17 cellular contexts compared by ENCODE assay signal in the genomic region with DNA sequence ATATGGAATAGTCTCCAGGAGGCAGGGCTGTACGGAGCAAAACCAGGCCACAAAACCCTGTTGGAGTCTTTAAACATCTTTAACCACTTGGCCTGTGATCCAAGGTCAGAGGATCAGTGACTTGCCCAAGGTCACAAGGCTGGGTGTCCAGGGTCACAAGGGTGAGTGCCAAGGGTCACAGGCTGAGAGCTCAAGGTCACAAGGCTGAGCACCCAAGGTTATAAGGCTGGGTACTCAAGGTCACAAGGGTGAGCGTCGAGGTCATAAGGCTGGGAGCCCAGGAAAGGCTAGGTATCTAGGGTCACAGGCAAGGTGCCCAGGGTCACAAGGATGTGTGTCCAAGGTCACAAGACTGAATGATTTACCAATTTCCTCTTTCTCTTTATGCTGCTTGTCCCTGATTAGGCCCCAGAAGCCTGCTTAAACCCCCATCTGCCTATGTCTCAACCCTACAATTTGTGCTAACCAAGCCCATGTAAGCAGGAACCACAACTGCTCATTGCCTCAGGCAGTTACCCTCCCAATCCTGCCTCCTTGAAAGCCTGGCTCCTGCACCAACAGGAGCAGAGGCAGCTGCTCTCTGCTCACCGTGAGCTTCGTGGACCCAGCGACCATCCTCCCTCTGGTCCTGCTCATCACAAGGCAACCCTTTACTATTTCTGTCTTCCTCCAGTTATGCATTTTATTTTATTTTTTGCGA. TPM values are rescaled to one million over a fixed set of nuclear protein-coding genes. Genes with fewer than 3 reads are reported as not detected.
A peak's percentile ranks its signal among the peaks of the same experiment; 100 is the strongest.
DNase-seq lines count a peak whose midpoint lies in the region; ATAC-seq and TF ChIP-seq lines count a peak whose summit lies in the region.
"Had no signal": no experiment of that assay in that cellular context is flagged by ENCODE, and none has a peak within 500 bp of the region (broad histone marks: within the 10 kb centered on the region; RNA-seq: fewer than 3 reads in every experiment).

No MANE protein-coding gene starts in this region.

- H3K9me3 Mint-ChIP-seq in mesothelial cell of epicardium, result peaks cover 19% of the 10 kb centered on the region
- H3K9me3 Mint-ChIP-seq: activated T-helper 1 cell treated with anti-CD3 and anti-CD28 coated beads, Interleukin-12 subunit alpha, Interleukin-12 subunit beta, Interleukin-2, Interleukin-4 antibody, amounts not matched to agents 30 ng/mL and 10 ng/mL and 1 ng/mL, durations not matched to agents 14 hours and 24 hours and 36 hours had no signal

- 0 out of 22 replicates have a peak, but pooled peaks cover 0 to 3% (median 0%) of the 10 kb centered on the region in 11 experiments for H3K36me3 ChIP-seq in BLaER1 treated with 17β-estradiol and CSF1 and Interleukin-3, amounts not matched to agents 10 nM and 100 nM
- peaks cover 12% of the 10 kb centered on the region; the same call in 1 of the 2 replicates for H3K36me3 ChIP-seq in SJCRH30
- H3K36me3 ChIP-seq: adrenal gland, ovary had no signal

- peaks cover 36 to 75% (median 49%) of the 10 kb centered on the region in 10 experiments for H3K4me1 ChIP-seq in BLaER1 treated with 17β-estradiol and CSF1 and Interleukin-3, amounts not matched to agents 10 nM and 100 nM
- H3K4me1 ChIP-seq in SJCRH30, result peaks cover 43% of the 10 kb centered on the region

- peak overlapping the region in 10 of 11 experiments; percentile 2 to 82 (median 30); a peak in 14 of 22 replicates for H3K4me2 ChIP-seq in BLaER1 treated with 17β-estradiol and CSF1 and Interleukin-3, amounts not matched to agents 10 nM and 100 nM

- H3K4me1 Mint-ChIP-seq in mesothelial cell of epicardium, result peaks cover 11% of the 10 kb centered on the region
- H3K4me1 Mint-ChIP-seq: immature natural killer cell had no signal

- no peak overlapping the region for H3K4me3 ChIP-seq in BLaER1 treated with 17β-estradiol and CSF1 and Interleukin-3, amounts not matched to agents 10 nM and 100 nM
- H3K4me3 ChIP-seq in SJCRH30, result no peak overlapping the region
- H3K4me3 ChIP-seq: adrenal gland, gastroesophageal sphincter, ovary had no signal

- peaks cover 3% of the 10 kb centered on the region for H3K36me3 Mint-ChIP-seq in mesothelial cell of epicardium
- H3K36me3 Mint-ChIP-seq: immature natural killer cell had no signal

- H3K27ac ChIP-seq in BLaER1 treated with 17β-estradiol and CSF1 and Interleukin-3, amounts not matched to agents 10 nM and 100 nM, result peak overlapping the region in 7 of 11 experiments; percentile 18 to 67 (median 53); a peak in 11 of 22 replicates
- H3K27ac ChIP-seq in SJCRH30, result peak overlapping the region; percentile 45
- H3K27ac ChIP-seq: ovary had no signal

- H3K27me3 Mint-ChIP-seq in mesothelial cell of epicardium (ENCODE audit: low read depth), result no peaks in the 10 kb centered on the region

- TF ChIP-seq CTCF in mesothelial cell of epicardium (IDR thresholded peaks at IDR 0.05; ENCODE audit: unreplicated experiment), result no peak

- no peak overlapping the region for H3K27ac Mint-ChIP-seq in mesothelial cell of epicardium
- H3K27ac Mint-ChIP-seq: activated T-helper 1 cell treated with anti-CD3 and anti-CD28 coated beads, Interleukin-12 subunit alpha, Interleukin-12 subunit beta, Interleukin-2, Interleukin-4 antibody, amounts not matched to agents 30 ng/mL and 10 ng/mL and 1 ng/mL, durations not matched to agents 14 hours and 24 hours and 36 hours; immature natural killer cell had no signal

- H3K4me3 Mint-ChIP-seq in mesothelial cell of epicardium, result no peak overlapping the region
- H3K4me3 Mint-ChIP-seq: activated T-helper 1 cell treated with anti-CD3 and anti-CD28 coated beads, Interleukin-12 subunit alpha, Interleukin-12 subunit beta, Interleukin-2, Interleukin-4 antibody, amounts not matched to agents 30 ng/mL and 10 ng/mL and 1 ng/mL, durations not matched to agents 14 hours and 24 hours and 36 hours; immature natural killer cell had no signal

- no peaks in the 10 kb centered on the region for H4K20me1 ChIP-seq in BLaER1 treated with 17β-estradiol and CSF1 and Interleukin-3, amounts not matched to agents 10 nM and 100 nM

- peak; percentile 82 for DNase-seq in M059J (ENCODE audit: low read depth)
- peak; percentile 81 to 92 for DNase-seq in SJCRH30
- DNase-seq in myocyte (ENCODE audit: low read depth), result peak; percentile 75
- no peak for DNase-seq in left lobe of liver (ENCODE audit: low spot score)
- DNase-seq in mesothelial cell of epicardium (ENCODE audit: low spot score in 2 of 2, unreplicated experiment in 2 of 2), result no peak
- DNase-seq: adrenal gland; immature natural killer cell; NCI-H1092; NCI-H524 treated with DMSO at 0.1 percent for 48 hours; ovary; stimulated activated CD4-positive, alpha-beta T cell treated with anti-CD3 and anti-CD28 coated beads, Interleukin-12 subunit alpha, Interleukin-12 subunit beta, amount 100 ng/mL, for 4 hours; T1000 had no signal

- no peaks in the 10 kb centered on the region for H3K27me3 ChIP-seq in BLaER1 treated with 17β-estradiol and CSF1 and Interleukin-3, amounts not matched to agents 10 nM and 100 nM
- H3K27me3 ChIP-seq in SJCRH30, result no peaks in the 10 kb centered on the region
- H3K27me3 ChIP-seq: adrenal gland, gastroesophageal sphincter, ovary had no signal

- ATAC-seq in left lobe of liver, result no peak
- ATAC-seq in HG03175 (IDR thresholded peaks at IDR 0.05; ENCODE audit: unreplicated experiment), result no peak
- no peak for ATAC-seq in GM21381 (IDR thresholded peaks at IDR 0.05; ENCODE audit: unreplicated experiment)
- ATAC-seq: gastroesophageal sphincter had no signal

- H3K9ac ChIP-seq in BLaER1 treated with 17β-estradiol and CSF1 and Interleukin-3, amounts not matched to agents 10 nM and 100 nM, result peak overlapping the region in 3 of 11 experiments; percentile 3 to 15 (median 11); a peak in 1 of 22 replicates

- peaks cover 19 to 29% (median 25%) of the 10 kb centered on the region in 11 experiments for H3K9me3 ChIP-seq in BLaER1 treated with 17β-estradiol and CSF1 and Interleukin-3, amounts not matched to agents 10 nM and 100 nM (replicated peaks in 1 of 11)
- H3K9me3 ChIP-seq in SJCRH30 (replicated peaks), result peaks cover 13% of the 10 kb centered on the region
- H3K9me3 ChIP-seq: ovary had no signal

RNA-seq across cellular contexts. Expression of gene MGLL, which starts 51.5 kb away (rescaled TPM):
- total RNA-seq in M059J (2014; rRNA removed; shearing (Covaris generic)), result 11.9 and 17.0 TPM in 2 replicates
- 32.6 and 41.7 TPM in 2 replicates for total RNA-seq in SJCRH30 (2014; rRNA removed; shearing (Covaris generic))
- 102 and 107 TPM in 2 replicates for total RNA-seq in myocyte
- 107 TPM for polyA plus RNA-seq in myocyte (2012)
- total RNA-seq in left lobe of liver, result 139 TPM
- total RNA-seq in mesothelial cell of epicardium, result 2.0 to 2.5 TPM (median 2.4 TPM) in 3 replicates

Comparison
In these comparisons a context has a peak if more than half of its experiments do, and no peak if none do; other contexts are left out.
1. DNase-seq: peak in M059J (single experiment), SJCRH30 (2 of 2) and myocyte (single experiment); none in left lobe of liver (single experiment) and mesothelial cell of epicardium (0 of 2).